Comparison of ENCODE assay signal across 8 cellular contexts in genomic region chr2:85888020-85888744, GRCh38. TPM values are rescaled to one million over a fixed set of nuclear protein-coding genes. Genes with fewer than 3 reads are reported as not detected.
DNase-seq lines count a peak whose midpoint lies in the region; ATAC-seq and TF ChIP-seq lines count a peak whose summit lies in the region.

No MANE protein-coding gene starts in this region.

- peak overlapping the region; percentile 64 for H3K4me3 ChIP-seq in GM12864 (ENCODE audit: low read depth, low read length)
- peak overlapping the region; percentile 55 for H3K4me3 ChIP-seq in IMR-90 (ENCODE audit: insufficient read depth, low read depth, low read length)
- H3K4me3 ChIP-seq in endocrine pancreas (ENCODE audit: control insufficient read depth, insufficient read depth, low read length) = peak overlapping the region; percentile 76

- CTCF ChIA-PET in IMR-90 (lab: Yijun Ruan, JAX) = interaction anchor here (0.5 to 2.8 kb wide), 8 partner anchors 17 to 163 kb away, joined by 3 to 23 read pairs (median 4); no protein-coding TSS in a partner anchor
- CTCF ChIA-PET in activated CD8-positive, alpha-beta T cell treated with anti-CD3 and anti-CD28 coated beads, Interleukin-2, amount 10 ng/mL, durations not matched to agents 7 days and 5 days (lab: Charles Lee) = interaction anchor here (0.6 to 11.5 kb wide), 31 partner anchors 9 to 251 kb away, joined by 3 to 256 read pairs (median 4); partner anchors contain the start of genes POLR1A and PTCD3

- H3K18ac ChIP-seq in IMR-90 (ENCODE audit: low read depth, low read length) = no peak overlapping the region

- H2AK9ac ChIP-seq in IMR-90 (replicated peaks; ENCODE audit: low read depth, low read length, poor library complexity) = peak overlapping the region; percentile 53

- peak overlapping the region; percentile 86 for H3K27ac Mint-ChIP-seq in activated CD8-positive, alpha-beta T cell treated with anti-CD3 and anti-CD28 coated beads, Interleukin-2, amount 10 ng/mL, durations not matched to agents 7 days and 5 days
- H3K27ac Mint-ChIP-seq in natural killer cell (peak overlapping the region; percentile 69 to 84), type B pancreatic cell (peak overlapping the region; percentile 80)

- no peak overlapping the region for H2BK5ac ChIP-seq in IMR-90 (ENCODE audit: low read depth, low read length, poor library complexity, severe bottlenecking)

- intact Hi-C loops in IMR-90 (cut with micrococcal nuclease) (loop anchor here (2.0 kb wide), 2 partner anchors 111 to 191 kb away; no protein-coding TSS in a partner anchor), natural killer cell (cut with micrococcal nuclease) (loop anchor here (1.0 to 10.0 kb wide), 3 partner anchors 150 to 307 kb away; partner anchors contain the start of genes GNLY, IMMT and MRPL35)

- H3K36me3 Mint-ChIP-seq in activated CD8-positive, alpha-beta T cell treated with anti-CD3 and anti-CD28 coated beads, Interleukin-2, amount 10 ng/mL, durations not matched to agents 7 days and 5 days (ENCODE audit: low read depth) = peaks cover 30% of the 10 kb centered on the region
- H3K36me3 Mint-ChIP-seq in natural killer cell (no peaks in the 10 kb centered on the region), type B pancreatic cell (no peaks in the 10 kb centered on the region)

- peaks cover 60% of the 10 kb centered on the region for H3K4me1 Mint-ChIP-seq in activated CD8-positive, alpha-beta T cell treated with anti-CD3 and anti-CD28 coated beads, Interleukin-2, amount 10 ng/mL, durations not matched to agents 7 days and 5 days (ENCODE audit: low read depth)
- H3K4me1 Mint-ChIP-seq in natural killer cell (peaks cover 73% of the 10 kb centered on the region in 2 donors), type B pancreatic cell (ENCODE audit: unreplicated experiment) (peaks cover 37% of the 10 kb centered on the region)

- H2BK20ac ChIP-seq in IMR-90 (ENCODE audit: low read depth, low read length) = no peak overlapping the region; the same call in 1 of the 2 replicates

- H3K9ac ChIP-seq in IMR-90 (ENCODE audit: low read depth, low read length) = peak overlapping the region; percentile 62
- peak overlapping the region; percentile 74 for H3K9ac ChIP-seq in endocrine pancreas (ENCODE audit: control insufficient read depth, insufficient read depth, low read length)

- 0 out of 2 replicates have a peak, but pooled peaks cover 5% of the 10 kb centered on the region for H4K20me1 ChIP-seq in IMR-90 (ENCODE audit: insufficient read depth, low read length)

- TF ChIP-seq POLR2A in IMR-90 (IDR thresholded peaks at IDR 0.05; ENCODE audit: low read depth, low read length) = no peak

- H2BK120ac ChIP-seq in IMR-90 (ENCODE audit: low read depth, low read length) = peak overlapping the region; percentile 35

- ATAC-seq in IMR-90 (ENCODE audit: low read depth) = 0 out of 2 replicates have a peak, but pooled peaks have one; percentile 0
- peak; percentile 15 for ATAC-seq in activated CD8-positive, alpha-beta T cell treated with anti-CD3 and anti-CD28 coated beads, Interleukin-2, amount 10 ng/mL, durations not matched to agents 7 days and 5 days
- peak in 1 of 3 donors; percentile 6 for ATAC-seq in natural killer cell
- no peak for ATAC-seq in GM19452 (IDR thresholded peaks at IDR 0.05; ENCODE audit: unreplicated experiment)

- H3K79me1 ChIP-seq in IMR-90 (ENCODE audit: low read depth in 1 of 2, low read length in 2 of 2) = peaks cover 0 to 13% of the 10 kb centered on the region in 2 experiments; a peak in 2 of 4 replicates

- H3K4me1 ChIP-seq in IMR-90 (ENCODE audit: control insufficient read depth, insufficient read depth, low read length) (peaks cover 13% of the 10 kb centered on the region), endocrine pancreas (ENCODE audit: control insufficient read depth, insufficient read depth, low read length) (peaks cover 5% of the 10 kb centered on the region)

- H4K8ac ChIP-seq in IMR-90 (ENCODE audit: low read depth in 2 of 2, low read length in 2 of 2) = peak overlapping the region in 1 of 2 experiments; percentile 14; a peak in 1 of 4 replicates

- H3K36me3 ChIP-seq in IMR-90 (ENCODE audit: control insufficient read depth, insufficient read depth, low read length) (no peaks in the 10 kb centered on the region), endocrine pancreas (ENCODE audit: control insufficient read depth, insufficient read depth, low read length) (no peaks in the 10 kb centered on the region)

- H3K4me3 Mint-ChIP-seq in activated CD8-positive, alpha-beta T cell treated with anti-CD3 and anti-CD28 coated beads, Interleukin-2, amount 10 ng/mL, durations not matched to agents 7 days and 5 days = peak overlapping the region; percentile 91
- H3K4me3 Mint-ChIP-seq in natural killer cell = peak overlapping the region; percentile 78
- H3K4me3 Mint-ChIP-seq in type B pancreatic cell = peak overlapping the region; percentile 86

- 0% methylated on average over 17 of the region's 57 CpGs; no CpG with 5 or more reads in 1 of the 2 experiments for WGBS in IMR-90 (ENCODE audit: extremely low coverage in 2 of 2, insufficient read length in 1 of 2), 2 experiments

- no peak for DNase-seq in GM12864 (ENCODE audit: low read depth)
- no peak for DNase-seq in IMR-90
- DNase-seq in activated CD8-positive, alpha-beta T cell treated with anti-CD3 and anti-CD28 coated beads, Interleukin-2, amount 10 ng/mL, durations not matched to agents 7 days and 5 days = peak; percentile 57
- DNase-seq in natural killer cell = peak; percentile 24
- DNase-seq in type B pancreatic cell (ENCODE audit: extremely low spot score, unreplicated experiment) = no peak
- DNase-seq in glomerular visceral epithelial cell (ENCODE audit: extremely low spot score) = no peak

- no peak overlapping the region; the same call in 1 of the 2 replicates for H4K91ac ChIP-seq in IMR-90 (ENCODE audit: insufficient read depth, low read depth, low read length)

- H3K4ac ChIP-seq in IMR-90 (ENCODE audit: low read depth, low read length) = peak overlapping the region; percentile 54

- H3K23ac ChIP-seq in IMR-90 (ENCODE audit: low read depth, low read length) = peak overlapping the region; percentile 74

- H3K9me3 ChIP-seq in IMR-90 (ENCODE audit: control insufficient read depth, insufficient read depth, low read length) = no peaks in the 10 kb centered on the region
- no peaks in the 10 kb centered on the region for H3K9me3 ChIP-seq in endocrine pancreas (ENCODE audit: control insufficient read depth, low read length)

- H3K9me1 ChIP-seq in IMR-90 (ENCODE audit: insufficient read depth, low read length) = 0 out of 2 replicates have a peak, but pooled peaks cover 6% of the 10 kb centered on the region

- H3K27me3 Mint-ChIP-seq in activated CD8-positive, alpha-beta T cell treated with anti-CD3 and anti-CD28 coated beads, Interleukin-2, amount 10 ng/mL, durations not matched to agents 7 days and 5 days (ENCODE audit: low read depth) = no peaks in the 10 kb centered on the region
- no peaks in the 10 kb centered on the region for H3K27me3 Mint-ChIP-seq in natural killer cell (ENCODE audit: low read depth in 2 of 2)
- H3K27me3 Mint-ChIP-seq in type B pancreatic cell = no peaks in the 10 kb centered on the region

- H2AFZ ChIP-seq in IMR-90 (replicated peaks; ENCODE audit: low read length, poor library complexity) = peak overlapping the region; percentile 88

- in situ Hi-C loops in IMR-90 (cut with MboI; ENCODE audit: low sequenced_read_pairs) = no loop called here

- no TSS peak for BruUV-seq in IMR-90 (replicated peaks; lab: Mats Ljungman, UMichigan)

- H3K56ac ChIP-seq in IMR-90 (ENCODE audit: extremely low read depth, insufficient read depth, low read length) = no peak overlapping the region

- no peak overlapping the region for H4K5ac ChIP-seq in IMR-90 (ENCODE audit: low read depth, low read length)

- peak overlapping the region; percentile 93 for H3K4me2 ChIP-seq in IMR-90 (ENCODE audit: low read depth, low read length)

- TF ChIP-seq CTCF in GM12864 (IDR thresholded peaks at IDR 0.05; ENCODE audit: low read depth, low read length, missing control alignments) (no peak), IMR-90 (conservative IDR thresholded peaks at IDR 0.05; ENCODE audit: low read depth, low read length) (no peak), natural killer cell (IDR thresholded peaks at IDR 0.05) (no peak), type B pancreatic cell (conservative IDR thresholded peaks at IDR 0.05) (no peak)

- dilution Hi-C loops in IMR-90 (cut with HindIII; ENCODE audit: low sequenced_read_pairs, unreplicated experiment) = no loop called here

- peak overlapping the region; percentile 28; the same call in 1 of the 2 replicates for H3K14ac ChIP-seq in IMR-90 (replicated peaks; ENCODE audit: low read depth, low read length)

- POLR2A ChIA-PET in IMR-90 (lab: Charles Lee; ENCODE audit: unreplicated experiment) = no interaction called here
- POLR2A ChIA-PET in activated CD8-positive, alpha-beta T cell treated with anti-CD3 and anti-CD28 coated beads, Interleukin-2, amount 10 ng/mL, durations not matched to agents 7 days and 5 days (lab: Charles Lee) = interaction anchor here (1.0 to 6.7 kb wide), 10 partner anchors 9 to 192 kb away, joined by 3 to 33 read pairs (median 4); no protein-coding TSS in a partner anchor

- H3K27ac ChIP-seq in IMR-90 (ENCODE audit: insufficient read depth, low read length) = peak overlapping the region; percentile 38; the same call in 1 of the 2 replicates

- no peak for TF ChIP-seq RAD21 in IMR-90 (IDR thresholded peaks at IDR 0.05; ENCODE audit: low read length)

- no peaks in the 10 kb centered on the region for H3K9me3 Mint-ChIP-seq in activated CD8-positive, alpha-beta T cell treated with anti-CD3 and anti-CD28 coated beads, Interleukin-2, amount 10 ng/mL, durations not matched to agents 7 days and 5 days (ENCODE audit: insufficient read depth)
- H3K9me3 Mint-ChIP-seq in natural killer cell (no peaks in the 10 kb centered on the region), type B pancreatic cell (no peaks in the 10 kb centered on the region)

- H3K27me3 ChIP-seq in IMR-90 (ENCODE audit: control insufficient read depth, insufficient read depth, low read length) (no peaks in the 10 kb centered on the region), endocrine pancreas (ENCODE audit: control insufficient read depth, insufficient read depth, low read length) (no peaks in the 10 kb centered on the region)

- H2BK15ac ChIP-seq in IMR-90 (ENCODE audit: low read depth, low read length) = no peak overlapping the region

- H2AK5ac ChIP-seq in IMR-90 (ENCODE audit: low read depth, low read length) = no peak overlapping the region

TF ChIP-seq in IMR-90, 13 proteins besides CTCF, POLR2A, EP300 and RAD21 (continues in another document):
- TF ChIP-seq CHD1 (IDR thresholded peaks at IDR 0.05; ENCODE audit: low read depth, low read length) = no peak
- peak; percentile 1; the same call in 1 of the 2 replicates for TF ChIP-seq MXI1 (IDR thresholded peaks at IDR 0.05; ENCODE audit: borderline replicate concordance, low read depth, low read length)

RNA-seq across cellular contexts. Expression of gene ST3GAL5, which starts 0.6 kb away (rescaled TPM):
- total RNA-seq in IMR-90 (2012; rRNA removed) = 16.8 and 18.6 TPM in 2 replicates
- 19.2 and 21.0 TPM in 2 replicates for polyA plus RNA-seq in IMR-90 (2012; rRNA removed)
- polyA plus RNA-seq in IMR-90 (2012; cell fraction: cytosol; rRNA removed) = 7.8 and 18.4 TPM in 2 replicates
- polyA plus RNA-seq in IMR-90 (2012; cell fraction: nucleus; rRNA removed; ENCODE audit: low replicate concordance) = 8.6 and 21.3 TPM in 2 replicates
- total RNA-seq in activated CD8-positive, alpha-beta T cell treated with anti-CD3 and anti-CD28 coated beads, Interleukin-2, amount 10 ng/mL, durations not matched to agents 7 days and 5 days = 10 to 100 TPM; 43.4 to 46.7 TPM
- total RNA-seq in natural killer cell = 10 to 100 TPM; 54.6 to 72.4 (median 66.1) TPM
- 12.9 and 16.7 TPM in 2 replicates for total RNA-seq in type B pancreatic cell (ENCODE audit: low replicate concordance)

Comparison
In these comparisons a context has a peak if more than half of its experiments do, and no peak if none do; other contexts are left out.
1. DNase-seq: peak in activated CD8-positive, alpha-beta T cell treated with anti-CD3 and anti-CD28 coated beads, Interleukin-2, amount 10 ng/mL, durations not matched to agents 7 days and 5 days (single experiment) and natural killer cell (single experiment); none in GM12864 (single experiment), IMR-90 (single experiment), type B pancreatic cell (single experiment) and glomerular visceral epithelial cell (single experiment).
2. Peak in every context shown above with its lines, with median percentiles within 50 percentile points of each other: H3K4me3 ChIP-seq, H3K27ac Mint-ChIP-seq and H3K4me3 Mint-ChIP-seq.